In genomic region chr1:161732319-161732718, GRCh38 we compare ENCODE assay signal across 19 cellular contexts. TPM values are rescaled to one million over a fixed set of nuclear protein-coding genes. Genes with fewer than 3 reads are reported as not detected.
DNase-seq lines count a peak whose midpoint lies in the region; ATAC-seq and TF ChIP-seq lines count a peak whose summit lies in the region.
"Had no signal": no experiment of that assay in that cellular context is flagged by ENCODE, and none has a peak within 500 bp of the region (broad histone marks: within the 10 kb centered on the region; RNA-seq: fewer than 3 reads in every experiment).

No MANE protein-coding gene starts in this region.

- no peak overlapping the region for H3K4me3 Mint-ChIP-seq in Calu3 (ENCODE audit: low read depth, unreplicated experiment)
- no peak overlapping the region for H3K4me3 Mint-ChIP-seq in CD8-positive, alpha-beta T cell
- H3K4me3 Mint-ChIP-seq: B cell had no signal

- H3K79me2 ChIP-seq in HCT116 (ENCODE audit: insufficient read depth, low read length), result no peaks in the 10 kb centered on the region
- peaks cover 16% of the 10 kb centered on the region for H3K79me2 ChIP-seq in PC-3 (ENCODE audit: low read length)

- H3F3A ChIP-seq in PC-3 (ENCODE audit: low read length, unreplicated experiment), result peaks cover 9% of the 10 kb centered on the region

- no peak overlapping the region for H3K4me3 ChIP-seq in HCT116 (replicated peaks in 1 of 2; ENCODE audit: low read depth in 1 of 2, low read length in 2 of 2)
- H3K4me3 ChIP-seq in PC-3 (ENCODE audit: low read length), result no peak overlapping the region
- no peak overlapping the region for H3K4me3 ChIP-seq in A673 (ENCODE audit: low read depth, low read length, poor library complexity, severe bottlenecking)
- H3K4me3 ChIP-seq in CD8-positive, alpha-beta T cell (ENCODE audit: low read depth, low read length), result no peak overlapping the region
- H3K4me3 ChIP-seq: BLaER1 treated with 17β-estradiol and CSF1 and Interleukin-3, amounts not matched to agents 10 nM and 100 nM; HAP-1 had no signal

- H3K9me3 ChIP-seq in HCT116 (ENCODE audit: control insufficient read depth in 1 of 2, insufficient read depth in 1 of 2, low read depth in 1 of 2, low read length in 2 of 2), result no peaks in the 10 kb centered on the region
- no peaks in the 10 kb centered on the region for H3K9me3 ChIP-seq in PC-3 (ENCODE audit: low read length)
- H3K9me3 ChIP-seq in A673 (ENCODE audit: low read depth, low read length, poor library complexity, severe bottlenecking), result no peaks in the 10 kb centered on the region
- H3K9me3 ChIP-seq in CD8-positive, alpha-beta T cell (ENCODE audit: low read length), result no peaks in the 10 kb centered on the region
- H3K9me3 ChIP-seq: BLaER1 treated with 17β-estradiol and CSF1 and Interleukin-3, amounts not matched to agents 10 nM and 100 nM; HAP-1 had no signal

- TF ChIP-seq CTCF in Calu3 (IDR thresholded peaks at IDR 0.05; ENCODE audit: unreplicated experiment), result no peak
- no peak for TF ChIP-seq CTCF in HCT116 (IDR thresholded peaks at IDR 0.05 in 2 of 3, conservative IDR thresholded peaks at IDR 0.05 in 1 of 3; ENCODE audit: borderline replicate concordance in 1 of 3, insufficient read depth in 1 of 3, low read depth in 2 of 3, low read length in 2 of 3)
- TF ChIP-seq CTCF in PC-3 (conservative IDR thresholded peaks at IDR 0.05; ENCODE audit: low read depth, low read length), result no peak
- TF ChIP-seq CTCF in A673 (conservative IDR thresholded peaks at IDR 0.05; ENCODE audit: low read depth, low read length), result no peak
- TF ChIP-seq CTCF in CD8-positive, alpha-beta T cell (IDR thresholded peaks at IDR 0.05), result no peak

- no peaks in the 10 kb centered on the region for H3K9me2 ChIP-seq in HCT116 (ENCODE audit: insufficient read depth)
- no peaks in the 10 kb centered on the region for H3K9me2 ChIP-seq in PC-3 (replicated peaks; ENCODE audit: low read length)

- TF ChIP-seq RAD21 in HCT116 (IDR thresholded peaks at IDR 0.05; ENCODE audit: low read depth), result no peak

- H3K4me1 ChIP-seq in HCT116 (ENCODE audit: control insufficient read depth in 1 of 2, insufficient read depth in 2 of 2, low read length in 2 of 2), result peaks cover 19 to 79% of the 10 kb centered on the region in 2 experiments; a peak in 3 of 4 replicates
- peaks cover 89% of the 10 kb centered on the region for H3K4me1 ChIP-seq in PC-3 (ENCODE audit: insufficient read depth, low read length)
- H3K4me1 ChIP-seq in A673 (ENCODE audit: insufficient read depth, low read length, poor library complexity, severe bottlenecking), result peaks cover 11% of the 10 kb centered on the region
- H3K4me1 ChIP-seq in CD8-positive, alpha-beta T cell (ENCODE audit: insufficient read depth, low read length), result peaks cover 23% of the 10 kb centered on the region
- H3K4me1 ChIP-seq: HAP-1 had no signal

- DNase-seq in Calu3 (no peak), HCT116 (ENCODE audit: low read depth, low spot score) (no peak), PC-3 (no peak), epithelial cell of prostate (ENCODE audit: low read depth, low spot score) (no peak), A673 (ENCODE audit: low spot score) (no peak), NCI-H524 treated with DMSO at 0.1 percent for 48 hours (lab: John Stamatoyannopoulos, UW) (no peak)
- no peak for DNase-seq in CD8-positive, alpha-beta T cell
- DNase-seq: 8988T; CD8-positive, alpha-beta memory T cell; COR-L47; DMS153; DMS79; GF-D8 had no signal

- ATAC-seq in HCT116, result no peak
- no peak for ATAC-seq in PC-3
- ATAC-seq in GM18505 (IDR thresholded peaks at IDR 0.05; ENCODE audit: unreplicated experiment), result no peak
- no peak for ATAC-seq in CD8-positive, alpha-beta T cell

- no peak for TF ChIP-seq POLR2A in HCT116 (IDR thresholded peaks at IDR 0.05; ENCODE audit: borderline replicate concordance, extremely low read depth, insufficient read depth, insufficient read length)
- TF ChIP-seq POLR2A in GM18505 (IDR thresholded peaks at IDR 0.05; ENCODE audit: borderline replicate concordance, extremely low read depth, insufficient read depth, insufficient read length), result no peak

- H3K36me3 ChIP-seq in HCT116 (ENCODE audit: control insufficient read depth in 1 of 2, insufficient read depth in 2 of 2, low read length in 2 of 2) (no peaks in the 10 kb centered on the region), PC-3 (ENCODE audit: low read depth, low read length) (no peaks in the 10 kb centered on the region), A673 (ENCODE audit: insufficient read depth, low read length, poor library complexity, severe bottlenecking) (no peaks in the 10 kb centered on the region)
- no peaks in the 10 kb centered on the region for H3K36me3 ChIP-seq in CD8-positive, alpha-beta T cell (ENCODE audit: insufficient read depth, low read length)
- H3K36me3 ChIP-seq: BLaER1 treated with 17β-estradiol and CSF1 and Interleukin-3, amounts not matched to agents 10 nM and 100 nM; HAP-1 had no signal

- BruUV-seq in Calu3 (replicated peaks; lab: Mats Ljungman, UMichigan) (no TSS peak), HCT116 (replicated peaks; lab: Mats Ljungman, UMichigan) (no TSS peak), PC-3 (replicated peaks; lab: Mats Ljungman, UMichigan) (no TSS peak), A673 (replicated peaks; lab: Mats Ljungman, UMichigan) (no TSS peak)

- no peaks in the 10 kb centered on the region for H3K9me3 Mint-ChIP-seq in Calu3 (ENCODE audit: low read depth, unreplicated experiment)
- H3K9me3 Mint-ChIP-seq in CD8-positive, alpha-beta T cell, result no peaks in the 10 kb centered on the region
- H3K9me3 Mint-ChIP-seq: CD8-positive, alpha-beta memory T cell had no signal

- RAD21 ChIA-PET in HCT116 (lab: Charles Lee; ENCODE audit: low non-redundant PET in 1 of 2, low total read pairs in 2 of 2, uncharacterized antibody in 2 of 2, unreplicated experiment in 2 of 2), result no interaction called here

- no peak overlapping the region for H3K4me2 ChIP-seq in HCT116 (ENCODE audit: low read length)
- H3K4me2 ChIP-seq in PC-3 (ENCODE audit: low read length), result peak overlapping the region; percentile 43
- H3K4me2 ChIP-seq: BLaER1 treated with 17β-estradiol and CSF1 and Interleukin-3, amounts not matched to agents 10 nM and 100 nM had no signal

- peak overlapping the region; percentile 9 for H3K27ac Mint-ChIP-seq in Calu3 (ENCODE audit: unreplicated experiment)
- H3K27ac Mint-ChIP-seq in CD8-positive, alpha-beta T cell, result no peak overlapping the region
- H3K27ac Mint-ChIP-seq: B cell had no signal

- H3K9ac ChIP-seq in HCT116 (ENCODE audit: low read length), result no peak overlapping the region
- H3K9ac ChIP-seq in PC-3 (ENCODE audit: low read length), result no peak overlapping the region
- H3K9ac ChIP-seq: BLaER1 treated with 17β-estradiol and CSF1 and Interleukin-3, amounts not matched to agents 10 nM and 100 nM had no signal

- H4K20me1 ChIP-seq in HCT116 (ENCODE audit: insufficient read depth) (no peaks in the 10 kb centered on the region), PC-3 (ENCODE audit: low read length) (no peaks in the 10 kb centered on the region)

- H3K27ac ChIP-seq in HCT116 (ENCODE audit: low read depth, low read length) (no peak overlapping the region), PC-3 (ENCODE audit: low read length) (peak overlapping the region; percentile 76), epithelial cell of prostate (peak overlapping the region; percentile 92), A673 (ENCODE audit: low read depth, low read length, poor library complexity, severe bottlenecking) (no peak overlapping the region)
- no peak overlapping the region for H3K27ac ChIP-seq in CD8-positive, alpha-beta T cell (ENCODE audit: low read depth, low read length)
- H3K27ac ChIP-seq: BLaER1 treated with 17β-estradiol and CSF1 and Interleukin-3, amounts not matched to agents 10 nM and 100 nM had no signal

- no peaks in the 10 kb centered on the region for H3K27me3 Mint-ChIP-seq in Calu3 (ENCODE audit: unreplicated experiment)
- H3K27me3 Mint-ChIP-seq in CD8-positive, alpha-beta T cell (ENCODE audit: low read depth), result no peaks in the 10 kb centered on the region
- H3K27me3 Mint-ChIP-seq: B cell had no signal

- peaks cover 8% of the 10 kb centered on the region for H3K36me3 Mint-ChIP-seq in Calu3 (ENCODE audit: insufficient read depth, unreplicated experiment)
- H3K36me3 Mint-ChIP-seq in CD8-positive, alpha-beta T cell, result peaks cover 2% of the 10 kb centered on the region

- POLR2A ChIA-PET in HCT116 (lab: Charles Lee), result interaction anchor here (1.9 kb wide), 1 partner anchor 17 kb away, joined by 8 read pairs; the partner anchor contains the start of gene DUSP12
- POLR2A ChIA-PET in PC-3 (lab: Charles Lee; ENCODE audit: unreplicated experiment), result no interaction called here
- POLR2A ChIA-PET in A673 (lab: Charles Lee; ENCODE audit: low non-redundant PET), result no interaction called here
- POLR2A ChIA-PET in CD8-positive, alpha-beta T cell (lab: Charles Lee), result no interaction called here

- CTCF ChIA-PET in Calu3 (lab: Charles Lee), result no interaction called here
- CTCF ChIA-PET in HCT116 (lab: Charles Lee), result interaction anchor here (1.4 kb wide), 1 partner anchor 9 kb away, joined by 3 read pairs; no protein-coding TSS in a partner anchor
- CTCF ChIA-PET in PC-3 (lab: Charles Lee), result interaction anchor here (0.6 kb wide), 1 partner anchor 9 kb away, joined by 6 read pairs; no protein-coding TSS in a partner anchor
- CTCF ChIA-PET in A673 (lab: Charles Lee), result no interaction called here
- CTCF ChIA-PET in CD8-positive, alpha-beta T cell (lab: Charles Lee), result interaction anchor here (1.4 to 5.4 kb wide), 2 partner anchors 9 to 84 kb away, joined by 6 to 37 read pairs; no protein-coding TSS in a partner anchor

- H3K27me3 ChIP-seq in HCT116 (ENCODE audit: insufficient read depth, low read length), result no peaks in the 10 kb centered on the region
- H3K27me3 ChIP-seq in PC-3 (ENCODE audit: low read length), result no peaks in the 10 kb centered on the region
- no peaks in the 10 kb centered on the region for H3K27me3 ChIP-seq in A673 (replicated peaks; ENCODE audit: insufficient read depth, low read depth, low read length, poor library complexity)
- no peaks in the 10 kb centered on the region for H3K27me3 ChIP-seq in CD8-positive, alpha-beta T cell (ENCODE audit: insufficient read depth, low read length)

- H2AFZ ChIP-seq in HCT116 (ENCODE audit: low read depth, low read length, poor library complexity, severe bottlenecking) (peak overlapping the region; percentile 70), PC-3 (ENCODE audit: low read length) (no peak overlapping the region)

- H3K4me1 Mint-ChIP-seq in Calu3 (ENCODE audit: low read depth, unreplicated experiment), result peaks cover 79% of the 10 kb centered on the region
- H3K4me1 Mint-ChIP-seq in CD8-positive, alpha-beta T cell (ENCODE audit: low read depth), result peaks cover 25% of the 10 kb centered on the region

- intact Hi-C loops in Calu3 (cut with micrococcal nuclease; ENCODE audit: unreplicated experiment), result no loop called here
- intact Hi-C loops in HCT116 (cut with micrococcal nuclease), result no loop called here
- intact Hi-C loops in PC-3 (cut with micrococcal nuclease), result no loop called here
- intact Hi-C loops in A673 (cut with micrococcal nuclease; ENCODE audit: unreplicated experiment), result loop anchor here (10.0 kb wide), 1 partner anchor 168 kb away; no protein-coding TSS in a partner anchor
- intact Hi-C loops in CD8-positive, alpha-beta T cell (cut with DNase I, micrococcal nuclease), result loop anchor here in 1 of 2 experiments (10.0 kb wide), 1 partner anchor 168 kb away; no protein-coding TSS in a partner anchor

RNA-seq across cellular contexts. Expression of gene FCRLB, which starts 11.0 kb away (rescaled TPM):
- total RNA-seq in Calu3 (2022) (1.8 and 1.9 TPM in 2 replicates), HCT116 (2021; ENCODE audit: unreplicated experiment) (1.0 TPM), PC-3 (2014; rRNA removed) (10.2 and 12.7 TPM in 2 replicates), A673 (2021) (0.35 and 0.67 TPM in 2 replicates)
- polyA plus RNA-seq in HCT116 (2012), result 0.56 and 1.1 TPM in 2 replicates
- total RNA-seq in CD8-positive, alpha-beta T cell, result under 1 TPM; 0.24 to 0.33 TPM

RNA-seq across cellular contexts. Expression of gene DUSP12, which starts 17.3 kb away (rescaled TPM):
- total RNA-seq in Calu3 (2022) (34.4 and 38.3 TPM in 2 replicates), HCT116 (2021; ENCODE audit: unreplicated experiment) (31.6 TPM), PC-3 (2014; rRNA removed) (82.2 and 97.6 TPM in 2 replicates), A673 (2021) (62.9 and 63.6 TPM in 2 replicates)
- polyA plus RNA-seq in HCT116 (2012), result 24.2 and 28.3 TPM in 2 replicates
- 10 to 100 TPM; 27.9 to 31.1 TPM for total RNA-seq in CD8-positive, alpha-beta T cell

RNA-seq across cellular contexts. Expression of gene FCRLA, which starts 25.3 kb away (rescaled TPM):
- total RNA-seq in Calu3 (2022) (not detected in 2 replicates), HCT116 (2021; ENCODE audit: unreplicated experiment) (0.25 TPM), PC-3 (2014; rRNA removed) (not detected in 2 replicates), A673 (2021) (not detected in 2 replicates)
- polyA plus RNA-seq in HCT116 (2012), result 0.10 and 0.27 TPM in 2 replicates
- not detected for total RNA-seq in CD8-positive, alpha-beta T cell
- total RNA-seq: CD8-positive, alpha-beta memory T cell; H4; HT-29 had no signal
- polyA plus RNA-seq: CD8-positive, alpha-beta memory T cell had no signal

RNA-seq across cellular contexts. Expression of gene ATF6, which starts 33.8 kb away (rescaled TPM):
- 35.3 and 36.5 TPM in 2 replicates for total RNA-seq in Calu3 (2022)
- 20.9 TPM for total RNA-seq in HCT116 (2021; ENCODE audit: unreplicated experiment)
- polyA plus RNA-seq in HCT116 (2012), result 14.7 and 16.4 TPM in 2 replicates
- total RNA-seq in PC-3 (2014; rRNA removed), result 19.2 and 19.7 TPM in 2 replicates
- 21.8 and 24.4 TPM in 2 replicates for total RNA-seq in A673 (2021)
- total RNA-seq in CD8-positive, alpha-beta T cell, result 10 to 100 TPM; 10.5 to 11.6 TPM

Comparison
In these comparisons a context has a peak if more than half of its experiments do, and no peak if none do; other contexts are left out.
1. H3K27ac ChIP-seq: peak in PC-3 (single experiment) and epithelial cell of prostate (single experiment); none in HCT116 (single experiment), A673 (single experiment) and CD8-positive, alpha-beta T cell (single experiment).
2. CTCF ChIA-PET loops: an anchor here in HCT116 (1.4 kb wide), PC-3 (0.6 kb wide) and CD8-positive, alpha-beta T cell (1.4 to 5.4 kb wide); none called in Calu3 and A673.